Comparison of ENCODE assay signal across 11 cellular contexts in the genomic region with DNA sequence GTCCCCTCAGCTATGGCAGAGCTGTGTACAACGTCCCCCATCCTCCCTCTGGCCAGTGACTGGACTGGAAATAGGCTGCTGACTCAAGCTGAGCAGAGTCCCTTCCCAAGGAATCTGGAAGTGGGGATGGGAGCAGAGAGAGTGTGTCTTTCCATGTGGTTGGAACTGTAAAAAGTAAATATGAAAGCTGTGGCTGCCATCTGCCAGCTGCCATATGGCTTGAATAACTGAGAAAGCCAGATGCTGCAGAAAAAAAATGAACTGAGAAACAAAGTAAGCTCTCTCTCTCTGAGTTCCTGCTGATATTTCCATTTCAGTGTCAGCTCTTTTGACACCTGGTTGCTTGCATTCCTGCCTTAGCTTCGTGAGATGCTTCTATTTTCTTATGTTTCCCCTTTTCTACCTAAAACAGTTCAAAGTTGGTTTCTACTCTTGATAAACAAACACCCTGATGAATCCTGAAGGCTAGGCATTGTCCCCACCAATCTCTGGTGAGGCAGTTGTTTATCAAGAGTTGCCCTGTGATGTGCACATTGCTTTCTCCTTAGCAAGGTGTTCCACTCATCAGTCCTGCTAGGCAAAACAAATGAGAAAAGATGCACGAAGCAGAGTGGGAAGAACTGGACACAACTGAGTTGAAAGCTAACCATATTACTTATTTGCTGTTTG.
DNase-seq lines count a peak whose midpoint lies in the region; ATAC-seq and TF ChIP-seq lines count a peak whose summit lies in the region.
"Had no signal": no experiment of that assay in that cellular context is flagged by ENCODE, and none has a peak within 500 bp of the region (broad histone marks: within the 10 kb centered on the region; RNA-seq: fewer than 3 reads in every experiment).

No MANE protein-coding gene starts in this region.

- no peaks in the 10 kb centered on the region for H3K79me2 ChIP-seq in KMS-11 (ENCODE audit: insufficient read depth, low read depth)

- H3K27ac ChIP-seq in KMS-11 = peak overlapping the region; percentile 84
- H3K27ac ChIP-seq: heart left ventricle, SJSA1 had no signal

- H3K4me2 ChIP-seq in KMS-11 = peak overlapping the region; percentile 59

- peak; percentile 78 for ATAC-seq in GM21717 (IDR thresholded peaks at IDR 0.05; ENCODE audit: unreplicated experiment)
- ATAC-seq in stimulated activated naive CD8-positive, alpha-beta T cell treated with anti-CD3 and anti-CD28 coated beads, Interleukin-15, Interleukin-2, amounts not matched to agents 100 U/mL and 50 U/mL, for 24 hours = no peak
- ATAC-seq: heart left ventricle had no signal

- no peak for TF ChIP-seq CTCF in GM06990 (IDR thresholded peaks at IDR 0.05; ENCODE audit: insufficient read depth, low read length, poor library complexity, severe bottlenecking)
- no peak for TF ChIP-seq CTCF in KMS-11 (conservative IDR thresholded peaks at IDR 0.05; ENCODE audit: low read depth, low read length)
- TF ChIP-seq CTCF in foreskin fibroblast (IDR thresholded peaks at IDR 0.05; ENCODE audit: low read depth, low read length) = no peak

- peak overlapping the region; percentile 40; the same call in 1 of the 2 replicates for H3K9ac ChIP-seq in KMS-11

- H3K4me3 ChIP-seq in GM06990 (replicated peaks; ENCODE audit: low read depth, low read length) (no peak overlapping the region; the same call in 1 of the 2 replicates), KMS-11 (IDR thresholded peaks at IDR 0.05; ENCODE audit: insufficient read depth, low read depth, low read length) (peak overlapping the region; percentile 41), foreskin fibroblast (ENCODE audit: low read depth in 1 of 2, low read length in 2 of 2) (peak overlapping the region in 1 of 2 donors; percentile 36)
- H3K4me3 ChIP-seq: heart left ventricle, SJSA1 had no signal

- H3K36me3 ChIP-seq in GM06990 (ENCODE audit: control insufficient read depth, insufficient read depth, low read length) (no peaks in the 10 kb centered on the region; the same call in 1 of the 2 replicates), KMS-11 (ENCODE audit: insufficient read depth) (no peaks in the 10 kb centered on the region)
- H3K36me3 ChIP-seq: SJSA1 had no signal

- H2AFZ ChIP-seq in KMS-11 (ENCODE audit: low read depth) = 0 out of 2 replicates have a peak overlapping the region, but pooled peaks have one; percentile 2

- DNase-seq in GM06990 (ENCODE audit: extremely low read depth, insufficient read length) = peak; percentile 15
- DNase-seq in foreskin fibroblast = peak; percentile 76 to 90
- no peak for DNase-seq in stimulated activated CD4-positive, alpha-beta T cell treated with anti-CD3 and anti-CD28 coated beads, Interleukin-4, amount 100 ng/mL, for 4 hours
- no peak for DNase-seq in stimulated activated CD4-positive, alpha-beta T cell treated with anti-CD3 and anti-CD28 coated beads, Interleukin-2, amount 100 ng/mL, for 48 hours
- DNase-seq in stimulated activated naive CD8-positive, alpha-beta T cell treated with anti-CD3 and anti-CD28 coated beads, Interleukin-15, Interleukin-2, amounts not matched to agents 100 U/mL and 50 U/mL, for 24 hours = no peak
- no peak for DNase-seq in kidney glomerular epithelial cell (lab: John Stamatoyannopoulos, UW)
- DNase-seq: heart left ventricle, NCI-H1105 treated with DMSO at 0.1 percent for 48 hours had no signal

- peaks cover 53% of the 10 kb centered on the region for H3K4me1 ChIP-seq in KMS-11 (ENCODE audit: low read depth, poor library complexity, severe bottlenecking)
- H3K4me1 ChIP-seq: heart left ventricle had no signal

- H3K27me3 ChIP-seq in GM06990 (replicated peaks; ENCODE audit: control insufficient read depth, insufficient read depth, low read length) (no peaks in the 10 kb centered on the region), KMS-11 (ENCODE audit: insufficient read depth, low read depth) (no peaks in the 10 kb centered on the region)
- H3K27me3 ChIP-seq: heart left ventricle, SJSA1 had no signal

- H4K20me1 ChIP-seq in KMS-11 (ENCODE audit: insufficient read depth) = no peaks in the 10 kb centered on the region

Comparison
In these comparisons a context has a peak if more than half of its experiments do, and no peak if none do; other contexts are left out.
1. DNase-seq: peak in GM06990 (single experiment) and foreskin fibroblast (2 of 2); none in stimulated activated CD4-positive, alpha-beta T cell treated with anti-CD3 and anti-CD28 coated beads, Interleukin-4, amount 100 ng/mL, for 4 hours (0 of 2), stimulated activated CD4-positive, alpha-beta T cell treated with anti-CD3 and anti-CD28 coated beads, Interleukin-2, amount 100 ng/mL, for 48 hours (0 of 2), stimulated activated naive CD8-positive, alpha-beta T cell treated with anti-CD3 and anti-CD28 coated beads, Interleukin-15, Interleukin-2, amounts not matched to agents 100 U/mL and 50 U/mL, for 24 hours (single experiment) and kidney glomerular epithelial cell (single experiment).